ENCODE assay signal across 19 cellular contexts in the genomic region with DNA sequence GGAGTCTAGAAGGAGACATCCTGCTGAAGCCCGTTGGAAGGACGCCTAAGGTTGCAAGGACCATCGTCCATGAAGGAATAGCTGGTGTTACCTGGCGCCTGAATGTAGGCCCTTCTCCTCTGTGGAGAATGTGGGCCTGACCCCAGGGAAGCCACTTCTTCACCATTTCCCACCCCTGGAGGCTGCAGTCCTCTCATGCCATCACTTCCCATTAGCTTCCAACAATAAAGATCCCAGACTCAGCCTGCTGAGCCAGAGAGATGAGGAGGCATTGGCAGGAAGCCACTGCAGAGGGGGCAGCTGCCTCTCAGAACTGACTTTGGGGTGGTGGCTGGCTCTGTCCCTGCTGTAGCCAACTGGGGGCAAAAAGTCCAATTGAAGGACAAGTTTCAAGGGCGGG. TPM values are rescaled to one million over a fixed set of nuclear protein-coding genes. Genes with fewer than 3 reads are reported as not detected.
DNase-seq lines count a peak whose midpoint lies in the region; ATAC-seq and TF ChIP-seq lines count a peak whose summit lies in the region.
"Had no signal": no experiment of that assay in that cellular context is flagged by ENCODE, and none has a peak within 500 bp of the region (broad histone marks: within the 10 kb centered on the region; RNA-seq: fewer than 3 reads in every experiment).

No MANE protein-coding gene starts in this region.

- peak overlapping the region; percentile 57 for H3K27ac Mint-ChIP-seq in chondrocyte (ENCODE audit: unreplicated experiment)
- H3K27ac Mint-ChIP-seq in nephron progenitor cell = peak overlapping the region; percentile 54
- H3K27ac Mint-ChIP-seq: CD14-positive monocyte; CD4-positive, alpha-beta memory T cell; IgD-negative memory B cell had no signal

- H3K4me3 Mint-ChIP-seq in chondrocyte (ENCODE audit: unreplicated experiment) (no peak overlapping the region), nephron progenitor cell (no peak overlapping the region)
- H3K4me3 Mint-ChIP-seq: CD14-positive monocyte; CD4-positive, alpha-beta memory T cell; IgD-negative memory B cell had no signal

- H3K9me3 Mint-ChIP-seq in chondrocyte (ENCODE audit: low read depth) (no peaks in the 10 kb centered on the region), nephron progenitor cell (peaks cover 7% of the 10 kb centered on the region)
- H3K9me3 Mint-ChIP-seq: CD14-positive monocyte; CD4-positive, alpha-beta memory T cell; IgD-negative memory B cell had no signal

- peak; percentile 61 for DNase-seq in EH (ENCODE audit: low read depth)
- DNase-seq in NCI-H69 (lab: John Stamatoyannopoulos, UW) = peak; percentile 46
- no peak for DNase-seq in chondrocyte (ENCODE audit: low spot score)
- DNase-seq in nephron progenitor cell = no peak
- DNase-seq in DMS79 (lab: John Stamatoyannopoulos, UW) = no peak
- no peak for DNase-seq in NCI-H187 treated with DMSO at 0.1 percent for 48 hours (lab: John Stamatoyannopoulos, UW)
- no peak for DNase-seq in amygdala (lab: John Stamatoyannopoulos, UW)
- DNase-seq: 8988T; CD4-positive, alpha-beta memory T cell; DMS153; DMS79 treated with DMSO at 0.1 percent for 48 hours; EL; GM23248 had no signal

- no peak for ATAC-seq in GM18907 (IDR thresholded peaks at IDR 0.05; ENCODE audit: unreplicated experiment)
- ATAC-seq: GM12878 had no signal

- H3K27me3 Mint-ChIP-seq in chondrocyte (ENCODE audit: low read depth) = no peaks in the 10 kb centered on the region
- H3K27me3 Mint-ChIP-seq in nephron progenitor cell (ENCODE audit: low read depth, poor library complexity) = peaks cover 8% of the 10 kb centered on the region

- TF ChIP-seq CTCF in chondrocyte (IDR thresholded peaks at IDR 0.05) (no peak), nephron progenitor cell (IDR thresholded peaks at IDR 0.05) (no peak)

- H3K4me1 Mint-ChIP-seq in chondrocyte (ENCODE audit: low read depth) (peaks cover 93% of the 10 kb centered on the region), nephron progenitor cell (peaks cover 57% of the 10 kb centered on the region)
- H3K4me1 Mint-ChIP-seq: CD14-positive monocyte; CD4-positive, alpha-beta memory T cell; IgD-negative memory B cell had no signal

- H3K36me3 Mint-ChIP-seq in chondrocyte (ENCODE audit: low read depth) = no peaks in the 10 kb centered on the region
- no peaks in the 10 kb centered on the region for H3K36me3 Mint-ChIP-seq in nephron progenitor cell (ENCODE audit: low read depth)
- H3K36me3 Mint-ChIP-seq: CD14-positive monocyte; CD4-positive, alpha-beta memory T cell; IgD-negative memory B cell had no signal

RNA-seq across cellular contexts. Expression of gene KCNE2, which starts 21.3 kb away (rescaled TPM):
- total RNA-seq in chondrocyte = 0.35 TPM in 1 of 3 replicates, not detected in the others
- total RNA-seq: CD4-positive, alpha-beta memory T cell; G401; GM12878; GM23248; H4 had no signal

RNA-seq across cellular contexts. Expression of gene SMIM11, which starts 32.8 kb away (rescaled TPM):
- 5.5 to 20.8 TPM (median 8.0 TPM) in 3 replicates for total RNA-seq in chondrocyte
- total RNA-seq: G401 had no signal

Comparison
In these comparisons a context has a peak if more than half of its experiments do, and no peak if none do; other contexts are left out.
1. DNase-seq: peak in EH (single experiment) and NCI-H69 (single experiment); none in chondrocyte (single experiment), nephron progenitor cell (single experiment), DMS79 (single experiment), NCI-H187 treated with DMSO at 0.1 percent for 48 hours (single experiment) and amygdala (0 of 56).